In genomic region chr10:24334279-24334922, GRCh38 we compare ENCODE assay signal across 14 cellular contexts.
DNase-seq lines count a peak whose midpoint lies in the region; TF ChIP-seq lines count a peak whose summit lies in the region.
"Had no signal": no experiment of that assay in that cellular context is flagged by ENCODE, and none has a peak within 500 bp of the region (broad histone marks: within the 10 kb centered on the region; RNA-seq: fewer than 3 reads in every experiment).

No MANE protein-coding gene starts in this region.

- H3K36me3 Mint-ChIP-seq in osteocyte (ENCODE audit: unreplicated experiment), result no peaks in the 10 kb centered on the region
- H3K36me3 Mint-ChIP-seq: IgD-negative memory B cell had no signal

- no peaks in the 10 kb centered on the region for H3K36me3 ChIP-seq in A673 (ENCODE audit: insufficient read depth, low read length, poor library complexity, severe bottlenecking)
- no peaks in the 10 kb centered on the region for H3K36me3 ChIP-seq in HEK293 (ENCODE audit: control insufficient read depth in 2 of 2, insufficient read depth in 1 of 2, low read length in 2 of 2)
- H3K36me3 ChIP-seq in adipocyte (ENCODE audit: control insufficient read depth, insufficient read depth, low read length, severe bottlenecking), result no peaks in the 10 kb centered on the region
- H3K36me3 ChIP-seq: HAP-1 had no signal

- no peak overlapping the region for H3K27ac Mint-ChIP-seq in osteocyte (ENCODE audit: unreplicated experiment)
- H3K27ac Mint-ChIP-seq: CD4-positive, alpha-beta T cell; IgD-negative memory B cell had no signal

- POLR2A ChIA-PET in A673 (lab: Charles Lee; ENCODE audit: low non-redundant PET), result no interaction called here
- POLR2A ChIA-PET in HEK293 (lab: Yijun Ruan, JAX), result no interaction called here

- H3K9me3 ChIP-seq in A673 (ENCODE audit: low read depth, low read length, poor library complexity, severe bottlenecking) (no peaks in the 10 kb centered on the region), HEK293 (ENCODE audit: control insufficient read depth, insufficient read depth, low read depth, low read length) (no peaks in the 10 kb centered on the region), adipocyte (ENCODE audit: control insufficient read depth, low read length) (no peaks in the 10 kb centered on the region)
- H3K9me3 ChIP-seq: Caco-2, HAP-1 had no signal

- CTCF ChIA-PET in A673 (lab: Charles Lee) (no interaction called here), HEK293 (lab: Yijun Ruan, JAX) (interaction anchor here (0.6 kb wide), 1 partner anchor 1148 kb away, joined by 7 read pairs; no protein-coding TSS in a partner anchor)

- H3K4me3 ChIP-seq in A673 (ENCODE audit: low read depth, low read length, poor library complexity, severe bottlenecking) (no peak overlapping the region), HEK293 (ENCODE audit: low read depth, low read length) (no peak overlapping the region), adipocyte (ENCODE audit: low read length) (peak overlapping the region; percentile 8)
- H3K4me3 ChIP-seq: GM23248, HAP-1 had no signal

- BruUV-seq in A673 (replicated peaks; lab: Mats Ljungman, UMichigan), result no TSS peak

- intact Hi-C loops in A673 (cut with micrococcal nuclease; ENCODE audit: unreplicated experiment), result no loop called here

- TF ChIP-seq CTCF in A673 (conservative IDR thresholded peaks at IDR 0.05; ENCODE audit: low read depth, low read length) (no peak), HEK293 (tag by site-specific recombination; IDR thresholded peaks at IDR 0.05) (no peak), osteocyte (IDR thresholded peaks at IDR 0.05) (no peak)

- H3K4me1 Mint-ChIP-seq in osteocyte (ENCODE audit: unreplicated experiment), result no peaks in the 10 kb centered on the region
- H3K4me1 Mint-ChIP-seq: IgD-negative memory B cell had no signal

- DNase-seq in A673 (ENCODE audit: low spot score) (peak; percentile 62), adipocyte (ENCODE audit: low read depth) (no peak), osteocyte (ENCODE audit: extremely low spot score, unreplicated experiment) (peak; percentile 7), NCI-H526 treated with DMSO at 0.1 percent for 48 hours (lab: John Stamatoyannopoulos, UW) (no peak), NCI-H345 treated with DMSO at 0.1 percent for 48 hours (lab: John Stamatoyannopoulos, UW; ENCODE audit: unreplicated experiment) (no peak)
- no peak for DNase-seq in activated T-cell treated with anti-CD3 and anti-CD28 coated beads, Interleukin-2, amount 50 U/mL, for 1 hour
- DNase-seq: AML-193; Caco-2; CD4-positive, alpha-beta T cell had no signal

- peaks cover 2% of the 10 kb centered on the region for H3K27me3 Mint-ChIP-seq in osteocyte (ENCODE audit: unreplicated experiment)
- H3K27me3 Mint-ChIP-seq: CD4-positive, alpha-beta T cell; IgD-negative memory B cell had no signal

- H3K27me3 ChIP-seq in A673 (replicated peaks; ENCODE audit: insufficient read depth, low read depth, low read length, poor library complexity) (no peaks in the 10 kb centered on the region), adipocyte (replicated peaks; ENCODE audit: control insufficient read depth, insufficient read depth, low read length) (no peaks in the 10 kb centered on the region)

- H3K4me1 ChIP-seq in A673 (ENCODE audit: insufficient read depth, low read length, poor library complexity, severe bottlenecking) (peaks cover 28% of the 10 kb centered on the region), HEK293 (ENCODE audit: control insufficient read depth, insufficient read depth, low read length) (no peaks in the 10 kb centered on the region), adipocyte (ENCODE audit: control insufficient read depth, insufficient read depth, low read length) (peaks cover 39% of the 10 kb centered on the region)
- H3K4me1 ChIP-seq: HAP-1 had no signal

- H3K27ac ChIP-seq in A673 (ENCODE audit: low read depth, low read length, poor library complexity, severe bottlenecking), result peak overlapping the region; percentile 57
- no peak overlapping the region for H3K27ac ChIP-seq in HEK293 (ENCODE audit: extremely low read depth, low read depth, low read length)
- H3K27ac ChIP-seq: C4-2B had no signal

- no peak overlapping the region for H3K4me3 Mint-ChIP-seq in osteocyte (ENCODE audit: unreplicated experiment)
- H3K4me3 Mint-ChIP-seq: CD4-positive, alpha-beta T cell; IgD-negative memory B cell had no signal

- H3K9me3 Mint-ChIP-seq in osteocyte (ENCODE audit: unreplicated experiment), result no peaks in the 10 kb centered on the region

- peak overlapping the region; percentile 37 for H3K9ac ChIP-seq in adipocyte (ENCODE audit: low read length)
- H3K9ac ChIP-seq: GM23248 had no signal

TF ChIP-seq in HEK293, 187 proteins besides CTCF, POLR2A, EP300 and RAD21:
- TF ChIP-seq ZNF366 (tag by site-specific recombination; conservative IDR thresholded peaks at IDR 0.05), result peak; percentile 67
- no peak for TF ChIP-seq ZNF548 (tag by site-specific recombination; IDR thresholded peaks at IDR 0.05)

Comparison
In these comparisons a context has a peak if more than half of its experiments do, and no peak if none do; other contexts are left out.
1. DNase-seq: peak in A673 (single experiment) and osteocyte (single experiment); none in adipocyte (single experiment), NCI-H526 treated with DMSO at 0.1 percent for 48 hours (single experiment), NCI-H345 treated with DMSO at 0.1 percent for 48 hours (single experiment) and activated T-cell treated with anti-CD3 and anti-CD28 coated beads, Interleukin-2, amount 50 U/mL, for 1 hour (single experiment).